Comparison of ENCODE assay signal across 8 cellular contexts in the genomic region with DNA sequence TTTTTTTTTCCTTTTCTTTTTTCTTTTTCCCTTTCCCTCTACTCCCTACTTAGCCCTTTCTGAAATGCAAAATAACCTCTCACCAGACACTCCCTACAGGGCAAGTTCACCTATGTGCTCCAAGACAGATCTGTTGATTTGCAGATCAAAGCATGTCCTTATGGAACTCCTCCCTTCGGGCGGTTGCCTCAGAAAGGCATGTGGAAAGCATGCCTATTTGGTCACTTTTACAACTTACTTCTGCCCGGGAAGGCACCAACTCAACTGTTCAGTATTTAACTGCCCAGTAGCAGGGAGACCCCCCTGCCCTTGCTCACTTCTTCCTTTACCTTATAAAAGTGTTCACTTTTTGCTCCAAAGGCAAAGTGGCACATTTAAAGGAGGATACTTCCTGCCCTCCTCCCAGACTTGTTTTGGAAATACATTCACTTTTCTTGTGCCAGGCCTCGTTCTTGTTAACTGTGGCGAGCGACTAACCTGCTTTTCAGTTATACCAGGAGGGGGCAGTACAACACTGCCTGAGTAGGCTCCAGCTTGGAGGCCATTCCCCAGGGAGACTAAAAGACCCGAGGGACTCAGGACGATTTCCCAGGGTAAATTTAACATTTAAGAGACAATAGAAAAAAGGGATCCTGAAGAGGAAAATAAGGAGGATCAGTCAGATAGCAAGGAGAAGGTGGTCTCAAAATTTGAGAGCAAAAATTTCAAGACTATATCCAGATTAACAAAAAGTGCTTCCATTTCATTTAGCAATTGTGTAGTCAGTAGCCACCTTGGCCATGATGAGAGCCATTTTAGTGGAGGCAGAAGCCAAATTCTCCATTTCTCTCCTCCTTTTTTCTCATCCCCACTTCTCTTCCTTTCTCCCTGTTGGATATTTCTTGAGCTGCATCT. TPM values are rescaled to one million over a fixed set of nuclear protein-coding genes. Genes with fewer than 3 reads are reported as not detected.
DNase-seq lines count a peak whose midpoint lies in the region; ATAC-seq and TF ChIP-seq lines count a peak whose summit lies in the region.

No MANE protein-coding gene starts in this region.

- no peak for TF ChIP-seq POLR2A in spleen (IDR thresholded peaks at IDR 0.05)

- ATAC-seq in HG02642 (IDR thresholded peaks at IDR 0.05; ENCODE audit: poor library complexity, unreplicated experiment) = peak; percentile 71

- dilution Hi-C loops in mammary epithelial cell (cut with HindIII; ENCODE audit: low sequenced_read_pairs) = loop anchor here (25.0 kb wide), 1 partner anchor 111 kb away; no protein-coding TSS in a partner anchor

- H3K4me2 ChIP-seq in mammary epithelial cell (ENCODE audit: insufficient read depth, low read depth, low read length) = peak overlapping the region; percentile 59

- CTCF ChIA-PET in mammary epithelial cell (lab: Charles Lee; ENCODE audit: low non-redundant PET) = interaction anchor here (0.7 to 1.0 kb wide), 3 partner anchors 41 to 166 kb away, joined by 3 to 5 read pairs (median 4); no protein-coding TSS in a partner anchor

- DNase-seq in NCI-H1436 (lab: John Stamatoyannopoulos, UW) = peak; percentile 17
- DNase-seq in NCI-H1436 treated with DMSO at 0.1 percent for 48 hours (lab: John Stamatoyannopoulos, UW) = no peak
- DNase-seq in NCI-H187 (lab: John Stamatoyannopoulos, UW) = peak; percentile 74 to 89
- peak in 4 of 5 experiments; percentile 34 to 85 (median 58) for DNase-seq in T-helper 2 cell
- DNase-seq in mammary epithelial cell = peak; percentile 72
- DNase-seq in iPS-NIHi7 (ENCODE audit: extremely low spot score) = peak; percentile 89
- no peak for DNase-seq in spleen

- H3K9me3 ChIP-seq in mammary epithelial cell (replicated peaks; ENCODE audit: insufficient read depth, low read length) (no peaks in the 10 kb centered on the region), spleen (no peaks in the 10 kb centered on the region)

- peak; percentile 83 to 87 for TF ChIP-seq CTCF in mammary epithelial cell (conservative IDR thresholded peaks at IDR 0.05 in 1 of 2, IDR thresholded peaks at IDR 0.05 in 1 of 2; ENCODE audit: extremely low read depth in 1 of 2, insufficient read depth in 1 of 2, low read depth in 1 of 2, low read length in 2 of 2)
- TF ChIP-seq CTCF in spleen (IDR thresholded peaks at IDR 0.05 in 8 of 11, conservative IDR thresholded peaks at IDR 0.05 in 3 of 11) = peak; percentile 59 to 92 (median 83)

- H4K20me1 ChIP-seq in mammary epithelial cell (ENCODE audit: insufficient read depth, low read length) = no peaks in the 10 kb centered on the region

- BruUV-seq in mammary epithelial cell (replicated peaks; lab: Mats Ljungman, UMichigan) = no TSS peak

- peak overlapping the region; percentile 89 for H2AFZ ChIP-seq in mammary epithelial cell (ENCODE audit: low read depth, low read length)

- whole genome bisulfite sequencing in mammary epithelial cell (ENCODE audit: low coverage, missing lambda C conversion rate) = 7% methylated on average over 8 of the region's 8 CpGs
- 13 to 22% (median 19%) methylated on average over 8 of the region's 8 CpGs for WGBS in spleen, 5 donors

- in situ Hi-C loops in mammary epithelial cell (cut with MboI; ENCODE audit: low sequenced_read_pairs in 2 of 2) = loop anchor here (5.0 to 25.0 kb wide), 3 partner anchors 101 to 236 kb away; a partner anchor contains a TSS

- H3K27ac ChIP-seq in mammary epithelial cell (ENCODE audit: insufficient read depth, low read depth, low read length) = peak overlapping the region; percentile 54
- H3K27ac ChIP-seq in spleen = peak overlapping the region in 5 of 8 donors; percentile 12 to 74 (median 66)

- H3K27me3 ChIP-seq in mammary epithelial cell (ENCODE audit: insufficient read depth, low read length) (no peaks in the 10 kb centered on the region), spleen (replicated peaks in 1 of 7) (no peaks in the 10 kb centered on the region)

- H3K4me1 ChIP-seq in mammary epithelial cell (ENCODE audit: insufficient read depth, low read length) (peaks cover 39% of the 10 kb centered on the region), spleen (peaks cover 0 to 57% (median 24%) of the 10 kb centered on the region in 6 donors)

- H3K9ac ChIP-seq in mammary epithelial cell (ENCODE audit: insufficient read depth, low read length) = peak overlapping the region; percentile 45

- no peak overlapping the region for H3K4me3 ChIP-seq in mammary epithelial cell (replicated peaks in 1 of 3; ENCODE audit: insufficient read depth in 1 of 3, low read depth in 2 of 3, low read length in 3 of 3)
- peak overlapping the region in 1 of 8 donors; percentile 24 for H3K4me3 ChIP-seq in spleen

- H3K36me3 ChIP-seq in mammary epithelial cell (ENCODE audit: insufficient read depth, low read length) (no peaks in the 10 kb centered on the region), spleen (no peaks in the 10 kb centered on the region)

- intact Hi-C loops in mammary epithelial cell (cut with micrococcal nuclease) = loop anchor here (1.0 to 5.0 kb wide), 8 partner anchors 42 to 406 kb away; a partner anchor contains a TSS
- intact Hi-C loops in spleen (cut with DNase I; ENCODE audit: low total_unique reads) = loop anchor here (10.0 kb wide), 2 partner anchors 98 to 228 kb away; a partner anchor contains a TSS

- no peaks in the 10 kb centered on the region for H3K79me2 ChIP-seq in mammary epithelial cell (ENCODE audit: insufficient read depth, low read length)

RNA-seq across cellular contexts. Expression of a gene that starts 12.3 kb away (rescaled TPM):
- 1 to 10 TPM in 1 of 2 donors, under 1 TPM in 1; 0.17 to 7.2 TPM for total RNA-seq in mammary epithelial cell
- polyA plus RNA-seq in mammary epithelial cell = 3.0 TPM
- not detected for polyA minus RNA-seq in mammary epithelial cell
- 100 to 1,000 TPM in 1 of 7 donors, 10 to 100 TPM in 6; 28.9 to 134 (median 63.5) TPM for total RNA-seq in spleen
- 10 to 100 TPM; 12.5 to 21.4 (median 13.3) TPM for polyA plus RNA-seq in spleen

RNA-seq across cellular contexts. Expression of a gene that starts 15.1 kb away (rescaled TPM):
- total RNA-seq in mammary epithelial cell (not detected), spleen (100 to 1,000 TPM; 150 to 286 (median 215) TPM)
- polyA plus RNA-seq in mammary epithelial cell (not detected), spleen (100 to 1,000 TPM; 371 to 510 (median 479) TPM)
- not detected for polyA minus RNA-seq in mammary epithelial cell

Comparison
In these comparisons a context has a peak if more than half of its experiments do, and no peak if none do; other contexts are left out.
1. DNase-seq: peak in NCI-H1436 (single experiment), NCI-H187 (2 of 2), T-helper 2 cell (4 of 5), mammary epithelial cell (single experiment) and iPS-NIHi7 (single experiment); none in NCI-H1436 treated with DMSO at 0.1 percent for 48 hours (single experiment) and spleen (single experiment).
2. RNA of a gene that starts 15.1 kb away (total RNA-seq): 150 to 286 TPM in spleen; not detected in mammary epithelial cell; every median in the first group is over 100 times any median in the second.